1 cellular context compared by ENCODE assay signal in the genomic region with DNA sequence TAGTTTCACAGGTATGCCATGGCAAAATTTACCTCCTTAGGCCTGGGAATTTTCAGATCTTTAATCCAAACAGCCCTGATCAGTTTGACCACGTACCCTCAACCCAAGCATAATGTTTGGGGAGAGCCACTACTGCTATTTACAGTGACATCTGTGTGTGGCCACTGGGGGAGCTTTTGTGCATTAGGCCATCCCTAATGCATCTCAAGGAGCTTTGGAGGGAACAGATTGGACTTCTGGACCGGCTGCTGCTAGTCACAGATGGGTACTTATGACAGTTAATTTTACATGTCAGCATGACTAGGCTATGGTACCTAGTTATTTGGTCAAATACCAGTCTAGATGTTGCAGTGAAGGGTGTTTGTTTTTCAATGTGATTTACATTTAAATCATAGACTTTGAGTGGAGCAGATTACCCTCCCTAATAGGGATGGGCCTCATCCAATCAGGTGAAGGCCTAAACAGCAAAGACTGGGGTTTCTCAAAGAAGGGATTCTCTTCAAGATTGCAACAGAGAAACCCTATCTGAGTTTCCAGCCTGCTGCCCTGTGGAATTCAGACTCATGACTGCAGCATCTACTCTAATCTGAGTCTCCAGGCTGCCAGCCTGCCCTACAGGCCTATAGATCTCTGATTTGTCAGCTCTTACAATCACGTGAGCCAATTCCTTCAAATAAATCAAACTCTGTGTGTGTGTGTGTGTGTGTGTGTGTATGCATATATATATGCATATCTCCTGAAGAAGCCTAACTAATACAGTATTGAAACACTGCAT.
TF ChIP-seq lines count a peak whose summit lies in the region.

No MANE protein-coding gene starts in this region.

TF ChIP-seq in WTC11, 78 proteins besides CTCF, POLR2A, EP300 and RAD21 (continued from another document):
- TF ChIP-seq, protein P1, sequence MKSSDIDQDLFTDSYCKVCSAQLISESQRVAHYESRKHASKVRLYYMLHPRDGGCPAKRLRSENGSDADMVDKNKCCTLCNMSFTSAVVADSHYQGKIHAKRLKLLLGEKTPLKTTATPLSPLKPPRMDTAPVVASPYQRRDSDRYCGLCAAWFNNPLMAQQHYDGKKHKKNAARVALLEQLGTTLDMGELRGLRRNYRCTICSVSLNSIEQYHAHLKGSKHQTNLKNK (CRISPR knock-in tag; IDR thresholded peaks at IDR 0.05) = no peak
- TF ChIP-seq RORB (CRISPR knock-in tag; IDR thresholded peaks at IDR 0.05) = no peak
- TF ChIP-seq, protein P2, sequence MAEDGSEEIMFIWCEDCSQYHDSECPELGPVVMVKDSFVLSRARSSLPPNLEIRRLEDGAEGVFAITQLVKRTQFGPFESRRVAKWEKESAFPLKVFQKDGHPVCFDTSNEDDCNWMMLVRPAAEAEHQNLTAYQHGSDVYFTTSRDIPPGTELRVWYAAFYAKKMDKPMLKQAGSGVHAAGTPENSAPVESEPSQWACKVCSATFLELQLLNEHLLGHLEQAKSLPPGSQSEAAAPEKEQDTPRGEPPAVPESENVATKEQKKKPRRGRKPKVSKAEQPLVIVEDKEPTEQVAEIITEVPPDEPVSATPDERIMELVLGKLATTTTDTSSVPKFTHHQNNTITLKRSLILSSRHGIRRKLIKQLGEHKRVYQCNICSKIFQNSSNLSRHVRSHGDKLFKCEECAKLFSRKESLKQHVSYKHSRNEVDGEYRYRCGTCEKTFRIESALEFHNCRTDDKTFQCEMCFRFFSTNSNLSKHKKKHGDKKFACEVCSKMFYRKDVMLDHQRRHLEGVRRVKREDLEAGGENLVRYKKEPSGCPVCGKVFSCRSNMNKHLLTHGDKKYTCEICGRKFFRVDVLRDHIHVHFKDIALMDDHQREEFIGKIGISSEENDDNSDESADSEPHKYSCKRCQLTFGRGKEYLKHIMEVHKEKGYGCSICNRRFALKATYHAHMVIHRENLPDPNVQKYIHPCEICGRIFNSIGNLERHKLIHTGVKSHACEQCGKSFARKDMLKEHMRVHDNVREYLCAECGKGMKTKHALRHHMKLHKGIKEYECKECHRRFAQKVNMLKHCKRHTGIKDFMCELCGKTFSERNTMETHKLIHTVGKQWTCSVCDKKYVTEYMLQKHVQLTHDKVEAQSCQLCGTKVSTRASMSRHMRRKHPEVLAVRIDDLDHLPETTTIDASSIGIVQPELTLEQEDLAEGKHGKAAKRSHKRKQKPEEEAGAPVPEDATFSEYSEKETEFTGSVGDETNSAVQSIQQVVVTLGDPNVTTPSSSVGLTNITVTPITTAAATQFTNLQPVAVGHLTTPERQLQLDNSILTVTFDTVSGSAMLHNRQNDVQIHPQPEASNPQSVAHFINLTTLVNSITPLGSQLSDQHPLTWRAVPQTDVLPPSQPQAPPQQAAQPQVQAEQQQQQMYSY (CRISPR knock-in tag; IDR thresholded peaks at IDR 0.05) = no peak
- TF ChIP-seq ZNF671 (CRISPR knock-in tag; IDR thresholded peaks at IDR 0.05) = no peak
